ENCODE assay signal across 20 cellular contexts in genomic region chr13:33280550-33280905, GRCh38. TPM values are rescaled to one million over a fixed set of nuclear protein-coding genes. Genes with fewer than 3 reads are reported as not detected.
DNase-seq lines count a peak whose midpoint lies in the region; ATAC-seq and TF ChIP-seq lines count a peak whose summit lies in the region.
"Had no signal": no experiment of that assay in that cellular context is flagged by ENCODE, and none has a peak within 500 bp of the region (broad histone marks: within the 10 kb centered on the region; RNA-seq: fewer than 3 reads in every experiment).

No MANE protein-coding gene starts in this region.

- H3K79me2 ChIP-seq in GM23338 (replicated peaks; ENCODE audit: insufficient read depth) = no peaks in the 10 kb centered on the region

- no peaks in the 10 kb centered on the region for H3K4me1 ChIP-seq in HEK293 (ENCODE audit: control insufficient read depth, insufficient read depth, low read length)
- H3K4me1 ChIP-seq in breast epithelium = peaks cover 3 to 18% of the 10 kb centered on the region in 2 donors
- peaks cover 0 to 69% (median 19%) of the 10 kb centered on the region in 4 donors for H3K4me1 ChIP-seq in right lobe of liver
- peaks cover 4 to 76% (median 74%) of the 10 kb centered on the region in 5 donors for H3K4me1 ChIP-seq in subcutaneous abdominal adipose tissue (ENCODE audit: control insufficient read depth in 5 of 5, insufficient read depth in 5 of 5, low read length in 5 of 5)
- peaks cover 0 to 54% (median 8%) of the 10 kb centered on the region in 6 donors for H3K4me1 ChIP-seq in spleen
- H3K4me1 ChIP-seq in GM23338 (ENCODE audit: insufficient read depth) = peaks cover 14% of the 10 kb centered on the region

- H3K27me3 ChIP-seq in breast epithelium = no peaks in the 10 kb centered on the region
- no peaks in the 10 kb centered on the region for H3K27me3 ChIP-seq in right lobe of liver
- H3K27me3 ChIP-seq in subcutaneous abdominal adipose tissue (ENCODE audit: control insufficient read depth in 5 of 5, insufficient read depth in 4 of 5, low read length in 5 of 5) = no peaks in the 10 kb centered on the region
- H3K27me3 ChIP-seq in spleen (replicated peaks in 1 of 7) = peaks cover 0 to 10% (median 0%) of the 10 kb centered on the region in 7 donors
- no peaks in the 10 kb centered on the region for H3K27me3 ChIP-seq in GM23338 (ENCODE audit: insufficient read depth)
- H3K27me3 ChIP-seq: SJCRH30 had no signal

- H3K4me3 Mint-ChIP-seq in GM23338 = no peak overlapping the region
- H3K4me3 Mint-ChIP-seq: activated CD4-positive, alpha-beta memory T cell treated with anti-CD3 and anti-CD28 coated beads, Interleukin-2, amount 10 ng/mL, durations not matched to agents 7 days and 5 days; naive thymus-derived CD8-positive, alpha-beta T cell had no signal

- H3K4me1 Mint-ChIP-seq in GM23338 = peaks cover 29% of the 10 kb centered on the region

- H3K4me3 ChIP-seq in HEK293 (ENCODE audit: low read depth, low read length) = no peak overlapping the region
- H3K4me3 ChIP-seq in breast epithelium = no peak overlapping the region
- H3K4me3 ChIP-seq in right lobe of liver = no peak overlapping the region
- H3K4me3 ChIP-seq in subcutaneous abdominal adipose tissue (ENCODE audit: low read depth in 1 of 5, low read length in 5 of 5) = no peak overlapping the region
- no peak overlapping the region for H3K4me3 ChIP-seq in spleen
- H3K4me3 ChIP-seq in GM23338 = no peak overlapping the region
- H3K4me3 ChIP-seq: K562, SJCRH30 had no signal

- H3K36me3 ChIP-seq in HEK293 (ENCODE audit: control insufficient read depth in 2 of 2, insufficient read depth in 1 of 2, low read length in 2 of 2) (no peaks in the 10 kb centered on the region), breast epithelium (no peaks in the 10 kb centered on the region), right lobe of liver (no peaks in the 10 kb centered on the region), subcutaneous abdominal adipose tissue (ENCODE audit: control insufficient read depth in 5 of 5, insufficient read depth in 5 of 5, low read length in 5 of 5) (no peaks in the 10 kb centered on the region), spleen (no peaks in the 10 kb centered on the region), GM23338 (ENCODE audit: insufficient read depth) (no peaks in the 10 kb centered on the region)

- no peak for ATAC-seq in right lobe of liver
- ATAC-seq in GM18498 (IDR thresholded peaks at IDR 0.05; ENCODE audit: unreplicated experiment) = no peak
- no peak for ATAC-seq in GM23338
- ATAC-seq: K562; naive thymus-derived CD8-positive, alpha-beta T cell had no signal

- no peak overlapping the region for H2AFZ ChIP-seq in GM23338

- DNase-seq in breast epithelium (ENCODE audit: low spot score in 2 of 2) (no peak), right lobe of liver (no peak), spleen (no peak), kidney tubule cell (ENCODE audit: low spot score) (no peak), GM23338 (ENCODE audit: low spot score) (no peak)
- DNase-seq: activated CD4-positive, alpha-beta memory T cell treated with anti-CD3 and anti-CD28 coated beads, Interleukin-2, amount 10 ng/mL, durations not matched to agents 7 days and 5 days; aorta; DMS153; effector CD8-positive, alpha-beta T cell; H7; naive thymus-derived CD8-positive, alpha-beta T cell; NCI-H1105; retina; stimulated activated naive CD4-positive, alpha-beta T cell had no signal

- H3K4me2 ChIP-seq in GM23338 = no peak overlapping the region

- H3F3A ChIP-seq in GM23338 (replicated peaks; ENCODE audit: low read depth) = no peaks in the 10 kb centered on the region

- H3K9me3 ChIP-seq in HEK293 (ENCODE audit: control insufficient read depth, insufficient read depth, low read depth, low read length) (no peaks in the 10 kb centered on the region), breast epithelium (no peaks in the 10 kb centered on the region), right lobe of liver (no peaks in the 10 kb centered on the region), subcutaneous abdominal adipose tissue (ENCODE audit: control insufficient read depth in 5 of 5, low read length in 5 of 5) (no peaks in the 10 kb centered on the region), spleen (no peaks in the 10 kb centered on the region)
- H3K9me3 ChIP-seq: SJCRH30 had no signal

- no peaks in the 10 kb centered on the region for H4K20me1 ChIP-seq in GM23338 (replicated peaks; ENCODE audit: insufficient read depth)

- TF ChIP-seq POLR2A in breast epithelium (IDR thresholded peaks at IDR 0.05) (no peak), right lobe of liver (IDR thresholded peaks at IDR 0.05) (no peak), spleen (IDR thresholded peaks at IDR 0.05) (no peak)

- CTCF ChIA-PET in HEK293 (lab: Yijun Ruan, JAX) = no interaction called here

- no peak overlapping the region for H3K27ac Mint-ChIP-seq in GM23338
- H3K27ac Mint-ChIP-seq: activated CD4-positive, alpha-beta memory T cell treated with anti-CD3 and anti-CD28 coated beads, Interleukin-2, amount 10 ng/mL, durations not matched to agents 7 days and 5 days; activated T-helper 2 cell treated with anti-CD3 and anti-CD28 coated beads, Interferon-gamma antibody, Interleukin-2, Interleukin-4, amounts not matched to agents 10 μg/mL and 5 μg/mL and 100 μg/mL, durations not matched to agents 14 hours and 24 hours and 36 hours; naive thymus-derived CD8-positive, alpha-beta T cell had no signal

- 82% methylated on average over 1 of the region's 1 CpG for WGBS in right lobe of liver (ENCODE audit: insufficient coverage, low coverage, low lambda C conversion rate, missing lambda C conversion rate)
- 40 to 98% (median 88%) methylated on average over 1 of the region's 1 CpG for WGBS in spleen, 5 donors

- TF ChIP-seq CTCF in HEK293 (tag by site-specific recombination; IDR thresholded peaks at IDR 0.05) (no peak), breast epithelium (IDR thresholded peaks at IDR 0.05) (no peak), right lobe of liver (IDR thresholded peaks at IDR 0.05) (no peak), spleen (IDR thresholded peaks at IDR 0.05 in 8 of 11, conservative IDR thresholded peaks at IDR 0.05 in 3 of 11) (no peak), GM23338 (conservative IDR thresholded peaks at IDR 0.05; ENCODE audit: low read depth in 2 of 2) (no peak)

- 0 out of 2 replicates have a peak, but pooled peaks cover 8% of the 10 kb centered on the region for H3K9me2 ChIP-seq in GM23338 (ENCODE audit: insufficient read depth)

- no peaks in the 10 kb centered on the region for H3K36me3 Mint-ChIP-seq in GM23338 (ENCODE audit: low read depth)
- H3K36me3 Mint-ChIP-seq: naive thymus-derived CD8-positive, alpha-beta T cell had no signal

- no peaks in the 10 kb centered on the region for H3K27me3 Mint-ChIP-seq in GM23338 (ENCODE audit: insufficient read depth, low read depth, poor library complexity)

- POLR2A ChIA-PET in HEK293 (lab: Yijun Ruan, JAX) = no interaction called here

- H3K27ac ChIP-seq in HEK293 (ENCODE audit: extremely low read depth, low read depth, low read length) = no peak overlapping the region
- H3K27ac ChIP-seq in breast epithelium = peak overlapping the region; percentile 84 to 89
- peak overlapping the region in 2 of 3 donors; percentile 42 to 68 for H3K27ac ChIP-seq in right lobe of liver
- H3K27ac ChIP-seq in subcutaneous abdominal adipose tissue (ENCODE audit: low read depth, low read length) = peak overlapping the region; percentile 98
- no peak overlapping the region for H3K27ac ChIP-seq in spleen
- H3K27ac ChIP-seq in GM23338 (ENCODE audit: low read depth) = no peak overlapping the region
- H3K27ac ChIP-seq: SJCRH30 had no signal

- intact Hi-C loops in breast epithelium (cut with DNase I; ENCODE audit: low total_unique reads) (no loop called here), right lobe of liver (cut with DNase I) (no loop called here), spleen (cut with DNase I; ENCODE audit: low total_unique reads) (no loop called here)

- no peaks in the 10 kb centered on the region for H3K9me3 Mint-ChIP-seq in GM23338
- H3K9me3 Mint-ChIP-seq: activated CD4-positive, alpha-beta memory T cell treated with anti-CD3 and anti-CD28 coated beads, Interleukin-2, amount 10 ng/mL, durations not matched to agents 7 days and 5 days; activated T-helper 2 cell treated with anti-CD3 and anti-CD28 coated beads, Interferon-gamma antibody, Interleukin-2, Interleukin-4, amounts not matched to agents 10 μg/mL and 5 μg/mL and 100 μg/mL, durations not matched to agents 14 hours and 24 hours and 36 hours had no signal

- peak overlapping the region in 3 of 5 donors; percentile 16 to 31 (median 29) for H3K9ac ChIP-seq in subcutaneous abdominal adipose tissue (ENCODE audit: low read length in 5 of 5)

TF ChIP-seq in HEK293, 187 proteins besides CTCF, POLR2A, EP300 and RAD21 (continues in another document):
- TF ChIP-seq GLI4 (tag by site-specific recombination; IDR thresholded peaks at IDR 0.05) = no peak

TF ChIP-seq in GM23338, 12 proteins besides CTCF, POLR2A, EP300 and RAD21 (continues in another document):
- TF ChIP-seq CREB1 (CRISPR knock-in tag; IDR thresholded peaks at IDR 0.05; ENCODE audit: low read depth) = no peak
- TF ChIP-seq STAT1 (IDR thresholded peaks at IDR 0.05; ENCODE audit: unreplicated experiment) = no peak
- no peak for TF ChIP-seq JUNB (IDR thresholded peaks at IDR 0.05; ENCODE audit: unreplicated experiment)
- no peak for TF ChIP-seq POLR2AphosphoS5 (IDR thresholded peaks at IDR 0.05; ENCODE audit: low read depth)
- TF ChIP-seq EZH2 (IDR thresholded peaks at IDR 0.05; ENCODE audit: low read depth, unreplicated experiment) = no peak
- no peak for TF ChIP-seq ZNF114 (CRISPR knock-in tag; IDR thresholded peaks at IDR 0.05)
- no peak for TF ChIP-seq EZH2phosphoT487 (IDR thresholded peaks at IDR 0.05; ENCODE audit: unreplicated experiment)
- TF ChIP-seq ETS1 (IDR thresholded peaks at IDR 0.05) = no peak
- no peak for TF ChIP-seq ZNF331 (CRISPR knock-in tag; IDR thresholded peaks at IDR 0.05; ENCODE audit: low read depth)
- TF ChIP-seq NANOG (IDR thresholded peaks at IDR 0.05; ENCODE audit: borderline replicate concordance) = no peak

RNA-seq across cellular contexts. Expression of gene STARD13, which starts 5.0 kb away (rescaled TPM):
- 10 to 100 TPM; 42.4 to 62.3 (median 58.7) TPM for total RNA-seq in breast epithelium
- 10 to 100 TPM in 3 of 6 experiments, 1 to 10 TPM in 3; 7.0 to 16.1 (median 9.8) TPM for total RNA-seq in right lobe of liver
- 10 to 100 TPM; 19.2 to 58.1 (median 37.4) TPM for total RNA-seq in spleen
- 1 to 10 TPM; 1.4 to 5.2 (median 2.1) TPM for polyA plus RNA-seq in spleen
- 2.9 and 5.2 TPM in 2 replicates for total RNA-seq in GM23338 (2014; rRNA removed; shearing (Covaris generic))
- 0.99 and 3.2 TPM in 2 replicates for polyA plus RNA-seq in GM23338 (2016; fragmentation: Nextera tagmentation; extraction: Ambion mirVana)
- total RNA-seq: naive thymus-derived CD8-positive, alpha-beta T cell had no signal
- polyA plus RNA-seq: K562; naive thymus-derived CD8-positive, alpha-beta T cell had no signal

Comparison
In these comparisons a context has a peak if more than half of its experiments do, and no peak if none do; other contexts are left out.
1. H3K27ac ChIP-seq: peak in breast epithelium (2 of 2), right lobe of liver (2 of 3) and subcutaneous abdominal adipose tissue (single experiment); none in HEK293 (single experiment), spleen (0 of 8) and GM23338 (single experiment).